19 cellular contexts compared by ENCODE assay signal in the genomic region with DNA sequence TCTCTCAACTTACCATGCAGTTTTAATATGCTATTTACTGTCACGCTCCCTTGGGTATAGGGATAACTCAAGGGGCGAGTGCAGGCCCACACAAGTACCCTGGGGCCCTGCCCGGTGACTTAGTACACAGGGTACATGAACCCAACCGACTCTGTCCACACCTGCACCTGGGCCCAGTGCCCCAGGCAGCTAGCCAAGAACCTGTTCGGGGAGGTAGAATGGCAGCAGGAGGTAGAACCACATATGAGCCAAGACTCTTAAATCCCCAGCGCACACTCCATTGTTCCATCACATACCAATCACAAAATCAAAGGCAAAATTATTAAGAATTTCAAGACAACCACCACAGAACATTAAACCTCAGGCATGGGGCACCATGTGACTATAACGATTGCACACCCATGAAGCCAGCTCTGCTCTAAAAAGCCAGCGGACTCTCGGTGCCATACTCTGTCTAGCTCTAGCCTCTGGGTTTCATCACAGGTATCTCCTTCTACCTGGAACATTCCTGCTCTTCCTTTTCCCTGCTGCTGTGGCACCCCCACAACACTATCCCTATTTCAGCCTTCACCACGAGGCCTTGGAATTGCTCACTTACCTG. TPM values are rescaled to one million over a fixed set of nuclear protein-coding genes. Genes with fewer than 3 reads are reported as not detected.
DNase-seq lines count a peak whose midpoint lies in the region; ATAC-seq and TF ChIP-seq lines count a peak whose summit lies in the region.
"Had no signal": no experiment of that assay in that cellular context is flagged by ENCODE, and none has a peak within 500 bp of the region (broad histone marks: within the 10 kb centered on the region; RNA-seq: fewer than 3 reads in every experiment).

No MANE protein-coding gene starts in this region.

- intact Hi-C loops in sigmoid colon (cut with DNase I): no loop called here

- TF ChIP-seq CTCF in sigmoid colon (IDR thresholded peaks at IDR 0.05): no peak

- 70 to 89% methylated on average over 10 of the region's 10 CpGs for WGBS in sigmoid colon, 2 donors

- ATAC-seq in GM21360 (IDR thresholded peaks at IDR 0.05; ENCODE audit: unreplicated experiment): no peak
- ATAC-seq: activated CD8-positive, alpha-beta T cell treated with anti-CD3 and anti-CD28 coated beads, Interleukin-2, amount 10 ng/mL, durations not matched to agents 7 days and 5 days; K562; left cardiac atrium; psoas muscle had no signal

- H3K4me1 ChIP-seq in sigmoid colon: no peaks in the 10 kb centered on the region
- H3K4me1 ChIP-seq: psoas muscle had no signal

- no peak for TF ChIP-seq EP300 in sigmoid colon (IDR thresholded peaks at IDR 0.05)

- no peak overlapping the region for H3K4me3 ChIP-seq in sigmoid colon
- H3K4me3 ChIP-seq: K562, psoas muscle had no signal

- H3K27me3 ChIP-seq in sigmoid colon: no peaks in the 10 kb centered on the region

- peak; percentile 24 for DNase-seq in DMS153 (lab: John Stamatoyannopoulos, UW)
- no peak for DNase-seq in DMS153 treated with DMSO at 0.1 percent for 48 hours (lab: John Stamatoyannopoulos, UW; ENCODE audit: unreplicated experiment)
- DNase-seq in NCI-H2196 treated with DMSO at 0.1 percent for 48 hours (lab: John Stamatoyannopoulos, UW; ENCODE audit: unreplicated experiment): peak; percentile 41
- peak; percentile 7 for DNase-seq in cerebellar cortex (ENCODE audit: low spot score)
- DNase-seq in sigmoid colon: peak; percentile 42
- DNase-seq in activated CD4-positive, alpha-beta T cell treated with anti-CD3 and anti-CD28 coated beads for 4 hours: no peak
- DNase-seq in EL: no peak
- DNase-seq: 8988T; activated CD8-positive, alpha-beta T cell treated with anti-CD3 and anti-CD28 coated beads, Interleukin-2, amount 10 ng/mL, durations not matched to agents 7 days and 5 days; CD4-positive, CD25-positive, alpha-beta regulatory T cell; cortex of kidney; GDM1; left cardiac atrium; NCI-H1930; psoas muscle; SK-N-SH; stimulated activated CD4-positive, alpha-beta T cell treated with anti-CD3 and anti-CD28 coated beads, Interleukin-15, amount 100 ng/mL, for 24 hours had no signal

- TF ChIP-seq POLR2A in sigmoid colon (IDR thresholded peaks at IDR 0.05): no peak

- H3K9me3 ChIP-seq in sigmoid colon: no peaks in the 10 kb centered on the region
- H3K9me3 ChIP-seq: psoas muscle, SK-N-SH had no signal

- H3K27ac ChIP-seq in sigmoid colon: no peak overlapping the region
- H3K27ac ChIP-seq: psoas muscle had no signal

- H3K36me3 ChIP-seq in sigmoid colon: peaks cover 0 to 34% (median 0%) of the 10 kb centered on the region in 4 donors

RNA-seq across cellular contexts. Expression of gene PHF8, which starts 14.6 kb away (rescaled TPM):
- 10 to 100 TPM; 15.3 to 44.9 (median 22.1) TPM for total RNA-seq in sigmoid colon
- polyA plus RNA-seq in sigmoid colon: 10 to 100 TPM in 1 of 3 donors, 1 to 10 TPM in 2; 4.4 to 11.5 (median 6.6) TPM

Comparison
In these comparisons a context has a peak if more than half of its experiments do, and no peak if none do; other contexts are left out.
1. DNase-seq: peak in DMS153 (single experiment), NCI-H2196 treated with DMSO at 0.1 percent for 48 hours (single experiment), cerebellar cortex (single experiment) and sigmoid colon (single experiment); none in DMS153 treated with DMSO at 0.1 percent for 48 hours (single experiment), activated CD4-positive, alpha-beta T cell treated with anti-CD3 and anti-CD28 coated beads for 4 hours (0 of 2) and EL (single experiment).